ENCODE assay signal across 11 cellular contexts in the genomic region with DNA sequence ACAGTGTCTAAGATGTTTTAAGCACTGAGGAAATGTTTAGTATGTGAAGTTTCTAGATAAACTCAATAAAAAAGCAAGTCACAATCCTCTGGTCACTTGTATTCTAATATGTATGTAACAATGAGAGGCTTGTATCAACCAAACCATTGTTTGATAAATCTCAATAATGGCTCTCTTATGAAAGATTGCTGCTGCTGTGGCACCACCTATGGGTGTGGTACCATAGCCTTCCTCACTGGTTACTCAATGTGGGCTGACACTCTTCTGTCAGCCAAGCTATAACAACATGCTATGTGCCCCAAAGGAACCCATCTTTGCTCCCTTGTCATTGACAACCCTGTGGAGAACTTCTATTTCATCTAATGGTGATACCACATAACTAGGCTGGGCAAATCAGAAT. TPM values are rescaled to one million over a fixed set of nuclear protein-coding genes. Genes with fewer than 3 reads are reported as not detected.
DNase-seq lines count a peak whose midpoint lies in the region; ATAC-seq, FAIRE-seq and TF ChIP-seq lines count a peak whose summit lies in the region.
"Had no signal": no experiment of that assay in that cellular context is flagged by ENCODE, and none has a peak within 500 bp of the region (broad histone marks: within the 10 kb centered on the region; RNA-seq: fewer than 3 reads in every experiment).

No MANE protein-coding gene starts in this region.

- H3K27me3 Mint-ChIP-seq in memory B cell, result peaks cover 5% of the 10 kb centered on the region

- no peak overlapping the region for H3K4me3 Mint-ChIP-seq in memory B cell

- RAD21 ChIA-PET in GM12878 (lab: Charles Lee; ENCODE audit: unreplicated experiment), result interaction anchor here (1.2 kb wide), 1 partner anchor 77 kb away, joined by 3 read pairs; no protein-coding TSS in a partner anchor

- no peak for TF ChIP-seq EP300 in GM12878 (IDR thresholded peaks at IDR 0.05; ENCODE audit: borderline replicate concordance in 1 of 2, control insufficient read depth in 1 of 2, low read depth in 2 of 2, low read length in 2 of 2)

- no peak overlapping the region for H3K27ac Mint-ChIP-seq in memory B cell

- no TSS peak for BruUV-seq in GM12878 (replicated peaks; lab: Mats Ljungman, UMichigan)

- no peak for FAIRE-seq in GM12878 (lab: Jason Lieb, UNC)

- H3K9me3 ChIP-seq in GM12878 (replicated peaks; ENCODE audit: control insufficient read depth, insufficient read depth, low read length) (no peaks in the 10 kb centered on the region), vagina (no peaks in the 10 kb centered on the region)

- CTCF ChIA-PET in GM12878 (lab: Yijun Ruan, JAX), result interaction anchor here (1.2 kb wide), 1 partner anchor 77 kb away, joined by 12 read pairs; no protein-coding TSS in a partner anchor

- no peaks in the 10 kb centered on the region for H3K36me3 Mint-ChIP-seq in memory B cell

- peak; percentile 16 to 30 (median 24); a peak in 2 of 6 replicates for TF ChIP-seq CTCF in GM12878 (IDR thresholded peaks at IDR 0.05 in 2 of 3, conservative IDR thresholded peaks at IDR 0.05 in 1 of 3; ENCODE audit: control insufficient read depth in 2 of 3, extremely low read depth in 1 of 3, insufficient read depth in 1 of 3, low read depth in 3 of 3, low read length in 3 of 3)
- TF ChIP-seq CTCF in vagina (IDR thresholded peaks at IDR 0.05), result no peak

- no peak overlapping the region for H3K4me2 ChIP-seq in GM12878 (ENCODE audit: control insufficient read depth, insufficient read depth)

- intact Hi-C loops in GM12878 (cut with micrococcal nuclease; ENCODE audit: unreplicated experiment) (no loop called here), vagina (cut with DNase I) (no loop called here)

- no peak overlapping the region for H2AFZ ChIP-seq in GM12878 (ENCODE audit: control insufficient read depth, low read depth, low read length)

- no peaks in the 10 kb centered on the region for H3K36me3 ChIP-seq in GM12878 (ENCODE audit: control insufficient read depth in 2 of 2, insufficient read depth in 2 of 2, low read length in 1 of 2)
- H3K36me3 ChIP-seq in vagina, result no peaks in the 10 kb centered on the region

- ATAC-seq in GM12878 (peak; percentile 72), memory B cell (ENCODE audit: low read depth) (peak; percentile 53)

- in situ Hi-C loops in GM12878 (cut with MboI), result no loop called here

- POLR2A ChIA-PET in GM12878 (lab: Charles Lee), result no interaction called here

- SMC1A ChIA-PET in GM12878 (lab: Charles Lee; ENCODE audit: uncharacterized antibody, unreplicated experiment), result interaction anchor here (1.0 kb wide), 1 partner anchor 85 kb away, joined by 3 read pairs; no protein-coding TSS in a partner anchor

- no peaks in the 10 kb centered on the region for H3K79me2 ChIP-seq in GM12878 (ENCODE audit: control insufficient read depth, insufficient read depth, low read length)

- DNase-seq in D341Med (ENCODE audit: low spot score), result peak; percentile 37
- DNase-seq in HT1080 (ENCODE audit: low read depth), result peak; percentile 18
- DNase-seq in GM12878 (ENCODE audit: low read depth, low spot score), result no peak
- DNase-seq in memory B cell (ENCODE audit: low spot score in 2 of 2), result no peak
- DNase-seq in NCI-H2107 treated with DMSO at 0.1 percent for 48 hours (lab: John Stamatoyannopoulos, UW; ENCODE audit: unreplicated experiment), result no peak
- DNase-seq in vagina (ENCODE audit: extremely low spot score in 2 of 2), result no peak
- DNase-seq in activated T-cell treated with anti-CD3 and anti-CD28 coated beads, Interleukin-2, amount 50 U/mL, for 48 hours, result no peak
- no peak for DNase-seq in HCEC 1CT
- DNase-seq: central memory CD4-positive, alpha-beta T cell; NCI-H1417; SIG-M5 had no signal

- no peaks in the 10 kb centered on the region for H4K20me1 ChIP-seq in GM12878 (ENCODE audit: control insufficient read depth, insufficient read depth)

- H3K4me1 Mint-ChIP-seq in memory B cell, result no peaks in the 10 kb centered on the region

- H3K9ac ChIP-seq in GM12878 (ENCODE audit: control insufficient read depth, insufficient read depth, low read length), result no peak overlapping the region

- TF ChIP-seq RAD21 in GM12878 (IDR thresholded peaks at IDR 0.05; ENCODE audit: insufficient read depth, low read depth, low read length), result no peak; the same call in 1 of the 2 replicates

- H3K4me3 ChIP-seq in GM12878 (no peak overlapping the region), vagina (no peak overlapping the region)

- TF ChIP-seq POLR2A in GM12878 (IDR thresholded peaks at IDR 0.05; ENCODE audit: low read depth, low read length) (no peak), vagina (IDR thresholded peaks at IDR 0.05) (no peak)

- no peaks in the 10 kb centered on the region for H3K9me3 Mint-ChIP-seq in memory B cell

- H3K27me3 ChIP-seq in GM12878 (replicated peaks in 1 of 2; ENCODE audit: control insufficient read depth in 2 of 2, insufficient read depth in 2 of 2, low read length in 1 of 2) (no peaks in the 10 kb centered on the region; a peak in 1 of 4 replicates), vagina (no peaks in the 10 kb centered on the region)

- H3K27ac ChIP-seq in GM12878 (ENCODE audit: control insufficient read depth, insufficient read depth) (no peak overlapping the region), vagina (no peak overlapping the region)

- no peaks in the 10 kb centered on the region for H3K4me1 ChIP-seq in GM12878 (ENCODE audit: control insufficient read depth, insufficient read depth, low read length)
- H3K4me1 ChIP-seq in vagina, result no peaks in the 10 kb centered on the region

TF ChIP-seq in GM12878, 131 proteins besides CTCF, POLR2A, EP300 and RAD21 (continues in another document):
- no peak for TF ChIP-seq BRCA1 (IDR thresholded peaks at IDR 0.05; ENCODE audit: low read depth, low read length)
- TF ChIP-seq RB1 (IDR thresholded peaks at IDR 0.05; ENCODE audit: borderline replicate concordance), result no peak
- TF ChIP-seq, protein P1, sequence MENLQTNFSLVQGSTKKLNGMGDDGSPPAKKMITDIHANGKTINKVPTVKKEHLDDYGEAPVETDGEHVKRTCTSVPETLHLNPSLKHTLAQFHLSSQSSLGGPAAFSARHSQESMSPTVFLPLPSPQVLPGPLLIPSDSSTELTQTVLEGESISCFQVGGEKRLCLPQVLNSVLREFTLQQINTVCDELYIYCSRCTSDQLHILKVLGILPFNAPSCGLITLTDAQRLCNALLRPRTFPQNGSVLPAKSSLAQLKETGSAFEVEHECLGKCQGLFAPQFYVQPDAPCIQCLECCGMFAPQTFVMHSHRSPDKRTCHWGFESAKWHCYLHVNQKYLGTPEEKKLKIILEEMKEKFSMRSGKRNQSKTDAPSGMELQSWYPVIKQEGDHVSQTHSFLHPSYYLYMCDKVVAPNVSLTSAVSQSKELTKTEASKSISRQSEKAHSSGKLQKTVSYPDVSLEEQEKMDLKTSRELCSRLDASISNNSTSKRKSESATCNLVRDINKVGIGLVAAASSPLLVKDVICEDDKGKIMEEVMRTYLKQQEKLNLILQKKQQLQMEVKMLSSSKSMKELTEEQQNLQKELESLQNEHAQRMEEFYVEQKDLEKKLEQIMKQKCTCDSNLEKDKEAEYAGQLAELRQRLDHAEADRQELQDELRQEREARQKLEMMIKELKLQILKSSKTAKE (IDR thresholded peaks at IDR 0.05; ENCODE audit: low read depth, poor library complexity, severe bottlenecking), result no peak
- TF ChIP-seq, protein P2, sequence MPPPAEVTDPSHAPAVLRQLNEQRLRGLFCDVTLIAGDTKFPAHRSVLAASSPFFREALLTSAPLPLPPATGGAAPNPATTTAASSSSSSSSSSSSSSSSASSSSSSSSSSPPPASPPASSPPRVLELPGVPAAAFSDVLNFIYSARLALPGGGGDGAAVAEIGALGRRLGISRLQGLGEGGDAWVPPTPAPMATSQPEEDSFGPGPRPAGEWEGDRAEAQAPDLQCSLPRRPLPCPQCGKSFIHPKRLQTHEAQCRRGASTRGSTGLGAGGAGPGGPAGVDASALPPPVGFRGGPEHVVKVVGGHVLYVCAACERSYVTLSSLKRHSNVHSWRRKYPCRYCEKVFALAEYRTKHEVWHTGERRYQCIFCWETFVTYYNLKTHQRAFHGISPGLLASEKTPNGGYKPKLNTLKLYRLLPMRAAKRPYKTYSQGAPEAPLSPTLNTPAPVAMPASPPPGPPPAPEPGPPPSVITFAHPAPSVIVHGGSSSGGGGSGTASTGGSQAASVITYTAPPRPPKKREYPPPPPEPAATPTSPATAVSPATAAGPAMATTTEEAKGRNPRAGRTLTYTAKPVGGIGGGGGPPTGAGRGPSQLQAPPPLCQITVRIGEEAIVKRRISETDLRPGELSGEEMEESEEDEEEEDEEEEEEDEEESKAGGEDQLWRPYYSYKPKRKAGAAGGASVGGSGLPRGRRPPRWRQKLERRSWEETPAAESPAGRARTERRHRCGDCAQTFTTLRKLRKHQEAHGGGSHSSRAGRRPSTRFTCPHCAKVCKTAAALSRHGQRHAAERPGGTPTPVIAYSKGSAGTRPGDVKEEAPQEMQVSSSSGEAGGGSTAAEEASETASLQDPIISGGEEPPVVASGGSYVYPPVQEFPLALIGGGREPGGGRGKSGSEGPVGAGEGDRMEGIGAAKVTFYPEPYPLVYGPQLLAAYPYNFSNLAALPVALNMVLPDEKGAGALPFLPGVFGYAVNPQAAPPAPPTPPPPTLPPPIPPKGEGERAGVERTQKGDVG (CRISPR knock-in tag; IDR thresholded peaks at IDR 0.05), result no peak

RNA-seq across cellular contexts. Expression of a gene that starts 12.6 kb away (rescaled TPM):
- total RNA-seq in HT1080 (2014; rRNA removed; shearing (Covaris generic)), result 87.6 and 108 TPM in 2 replicates
- polyA plus RNA-seq in HT1080 (2015; cell fraction: cytosol; rRNA removed), result 147 and 149 TPM in 2 replicates
- polyA plus RNA-seq in HT1080 (2015; cell fraction: nucleus; rRNA removed), result 74.2 and 92.0 TPM in 2 replicates
- 58.8 and 59.0 TPM in 2 replicates for total RNA-seq in GM12878 (2013; cell fraction: nucleolus; rRNA removed)
- total RNA-seq in GM12878 (2014; rRNA removed), result 77.2 and 82.8 TPM in 2 replicates
- total RNA-seq in GM12878 (2014; rRNA removed; fragmentation: Illumina TruSeq; extraction: Trizol), result 50.8 and 51.2 TPM in 2 replicates
- total RNA-seq in GM12878 (2021), result 85.5 and 88.8 TPM in 2 replicates
- 91.5 TPM for polyA plus RNA-seq in GM12878 (2011; ENCODE audit: low read depth)
- 159 and 226 TPM in 2 replicates for polyA plus RNA-seq in GM12878 (2011; rRNA removed)
- 65.0 and 72.8 TPM in 2 replicates for polyA plus RNA-seq in GM12878 (2011; cell fraction: cytosol; rRNA removed)
- polyA plus RNA-seq in GM12878 (2011; cell fraction: nucleus; rRNA removed), result 40.2 and 45.8 TPM in 2 replicates
- 126 and 144 TPM in 2 replicates for polyA plus RNA-seq in GM12878 (2012)
- polyA plus RNA-seq in GM12878 (2014; fragmentation: Illumina TruSeq; extraction: Trizol), result 78.0 and 82.8 TPM in 2 replicates
- 10 to 100 TPM; 48.9 to 71.2 TPM for polyA plus RNA-seq in GM12878 (2014; fragmentation: Nextera tagmentation; extraction: Ambion mirVana)
- 102 and 105 TPM in 2 replicates for polyA plus RNA-seq in GM12878 (2014; rRNA removed)
- polyA plus RNA-seq in GM12878 (2016; fragmentation: Nextera tagmentation; extraction: Ambion mirVana), result 100 to 1,000 TPM; 170 to 171 TPM
- 47.1 and 60.5 TPM in 2 replicates for polyA minus RNA-seq in GM12878 (2011; rRNA and poly(A)+ RNA removed)
- polyA minus RNA-seq in GM12878 (2011; cell fraction: cytosol; rRNA and poly(A)+ RNA removed), result 23.7 and 25.5 TPM in 2 replicates
- polyA minus RNA-seq in GM12878 (2011; cell fraction: nucleus; rRNA and poly(A)+ RNA removed), result 23.5 and 37.7 TPM in 2 replicates
- total RNA-seq in vagina, result 92.3 TPM

Comparison
In these comparisons a context has a peak if more than half of its experiments do, and no peak if none do; other contexts are left out.
1. DNase-seq: peak in D341Med (single experiment) and HT1080 (single experiment); none in GM12878 (single experiment), memory B cell (0 of 2), NCI-H2107 treated with DMSO at 0.1 percent for 48 hours (single experiment), vagina (0 of 2), activated T-cell treated with anti-CD3 and anti-CD28 coated beads, Interleukin-2, amount 50 U/mL, for 48 hours (0 of 2) and HCEC 1CT (single experiment).
2. CTCF ChIP-seq: peak in GM12878 (3 of 3); none in vagina (0 of 3).